In genomic region chr3:138802223-138802622, GRCh38 we compare ENCODE assay signal across 6 cellular contexts. TPM values are rescaled to one million over a fixed set of nuclear protein-coding genes. Genes with fewer than 3 reads are reported as not detected.
DNase-seq lines count a peak whose midpoint lies in the region; ATAC-seq and TF ChIP-seq lines count a peak whose summit lies in the region.
"Not testable (repeated sequence)": the region's sequence is repeated elsewhere in the genome, so short reads cannot be mapped to it uniquely, and the experiment has no call there.

No MANE protein-coding gene starts in this region.

- not testable (repeated sequence) for TF ChIP-seq EP300 in esophagus muscularis mucosa (IDR thresholded peaks at IDR 0.05)

- H3K9ac ChIP-seq in neural progenitor cell, result not testable (repeated sequence)

- not testable (repeated sequence) for H3K36me3 ChIP-seq in esophagus muscularis mucosa, neural progenitor cell

- not testable (repeated sequence) for H3K27ac ChIP-seq in CD4-positive, alpha-beta T cell (ENCODE audit: low read depth, low read length)
- H3K27ac ChIP-seq in esophagus muscularis mucosa (replicated peaks in 1 of 4) (peak overlapping the region in 3 of 4 donors; percentile 19 to 36 (median 25)), neural progenitor cell (peak overlapping the region; percentile 49)

- H3K4me1 ChIP-seq in esophagus muscularis mucosa, result peaks cover 10 to 39% (median 33%) of the 10 kb centered on the region in 4 donors
- H3K4me1 ChIP-seq in neural progenitor cell, result not testable (repeated sequence)

- H3K4me3 Mint-ChIP-seq in CD4-positive, alpha-beta T cell; activated naive CD4-positive, alpha-beta T cell treated with anti-CD3 and anti-CD28 coated beads, Interleukin-2, amount 50 U/mL, for 24 hours; neural progenitor cell; stimulated activated naive CD8-positive, alpha-beta T cell treated with anti-CD3 and anti-CD28 coated beads, Interleukin-15, amount 100 ng/mL, for 72 hours: not testable (repeated sequence)
- peak overlapping the region; percentile 7 for H3K4me3 Mint-ChIP-seq in T-helper 17 cell

- not testable (repeated sequence) for H3K27me3 Mint-ChIP-seq in CD4-positive, alpha-beta T cell; T-helper 17 cell; activated naive CD4-positive, alpha-beta T cell treated with anti-CD3 and anti-CD28 coated beads, Interleukin-2, amount 50 U/mL, for 24 hours; neural progenitor cell (ENCODE audit: insufficient read depth, low read depth); stimulated activated naive CD8-positive, alpha-beta T cell treated with anti-CD3 and anti-CD28 coated beads, Interleukin-15, amount 100 ng/mL, for 72 hours

- not testable (repeated sequence) for H3K4me3 ChIP-seq in esophagus muscularis mucosa, neural progenitor cell

- H3K9me3 Mint-ChIP-seq in CD4-positive, alpha-beta T cell; activated naive CD4-positive, alpha-beta T cell treated with anti-CD3 and anti-CD28 coated beads, Interleukin-2, amount 50 U/mL, for 24 hours; neural progenitor cell; stimulated activated naive CD8-positive, alpha-beta T cell treated with anti-CD3 and anti-CD28 coated beads, Interleukin-15, amount 100 ng/mL, for 72 hours: not testable (repeated sequence)

- not testable (repeated sequence) for H3K27me3 ChIP-seq in CD4-positive, alpha-beta T cell (ENCODE audit: control insufficient read depth, insufficient read depth, low read length); esophagus muscularis mucosa; neural progenitor cell

- not testable (repeated sequence) for H3F3A ChIP-seq in neural progenitor cell (ENCODE audit: low read depth)

- peaks cover 23% of the 10 kb centered on the region for H3K36me3 Mint-ChIP-seq in CD4-positive, alpha-beta T cell (ENCODE audit: low read depth)
- not testable (repeated sequence) for H3K36me3 Mint-ChIP-seq in T-helper 17 cell (ENCODE audit: low read depth); activated naive CD4-positive, alpha-beta T cell treated with anti-CD3 and anti-CD28 coated beads, Interleukin-2, amount 50 U/mL, for 24 hours; neural progenitor cell

- intact Hi-C loops in CD4-positive, alpha-beta T cell (cut with DNase I, micrococcal nuclease); esophagus muscularis mucosa (cut with DNase I): not testable (repeated sequence)

- TF ChIP-seq POLR2A in esophagus muscularis mucosa (IDR thresholded peaks at IDR 0.05; ENCODE audit: low read depth), result not testable (repeated sequence)

- POLR2A ChIA-PET in CD4-positive, alpha-beta T cell (lab: Charles Lee), result not testable (repeated sequence)

- not testable (repeated sequence) for H4K20me1 ChIP-seq in neural progenitor cell (ENCODE audit: low read depth)

- not testable (repeated sequence) for DNase-seq in CD4-positive, alpha-beta T cell; T-helper 17 cell; esophagus muscularis mucosa (ENCODE audit: extremely low spot score); neural progenitor cell (ENCODE audit: low spot score); stimulated activated naive CD8-positive, alpha-beta T cell treated with anti-CD3 and anti-CD28 coated beads, Interleukin-15, amount 100 ng/mL, for 72 hours

- TF ChIP-seq CTCF in CD4-positive, alpha-beta T cell (IDR thresholded peaks at IDR 0.05); esophagus muscularis mucosa (IDR thresholded peaks at IDR 0.05); neural progenitor cell (IDR thresholded peaks at IDR 0.05): not testable (repeated sequence)

- not testable (repeated sequence) for H3K9me3 ChIP-seq in CD4-positive, alpha-beta T cell (ENCODE audit: control insufficient read depth, low read length); T-helper 17 cell (ENCODE audit: control insufficient read depth, low read length, poor library complexity, severe bottlenecking); esophagus muscularis mucosa; neural progenitor cell (ENCODE audit: low read depth)

- ATAC-seq in CD4-positive, alpha-beta T cell (ENCODE audit: poor library complexity); T-helper 17 cell; stimulated activated naive CD8-positive, alpha-beta T cell treated with anti-CD3 and anti-CD28 coated beads, Interleukin-15, amount 100 ng/mL, for 72 hours: not testable (repeated sequence)

- 96% methylated on average over 6 of the region's 6 CpGs for WGBS in esophagus muscularis mucosa

- not testable (repeated sequence) for H2AFZ ChIP-seq in neural progenitor cell (replicated peaks)

- peaks cover 51% of the 10 kb centered on the region for H3K4me1 Mint-ChIP-seq in CD4-positive, alpha-beta T cell (ENCODE audit: low read depth)
- peaks cover 28% of the 10 kb centered on the region for H3K4me1 Mint-ChIP-seq in T-helper 17 cell
- peaks cover 50% of the 10 kb centered on the region for H3K4me1 Mint-ChIP-seq in activated naive CD4-positive, alpha-beta T cell treated with anti-CD3 and anti-CD28 coated beads, Interleukin-2, amount 50 U/mL, for 24 hours
- H3K4me1 Mint-ChIP-seq in neural progenitor cell, result not testable (repeated sequence)
- H3K4me1 Mint-ChIP-seq in stimulated activated naive CD8-positive, alpha-beta T cell treated with anti-CD3 and anti-CD28 coated beads, Interleukin-15, amount 100 ng/mL, for 72 hours, result peaks cover 30% of the 10 kb centered on the region

- CTCF ChIA-PET in CD4-positive, alpha-beta T cell (lab: Charles Lee), result not testable (repeated sequence)

- H3K79me2 ChIP-seq in neural progenitor cell (ENCODE audit: low read depth), result peaks cover 99% of the 10 kb centered on the region

- H3K4me2 ChIP-seq in neural progenitor cell, result not testable (repeated sequence)

- peak overlapping the region; percentile 45 for H3K27ac Mint-ChIP-seq in CD4-positive, alpha-beta T cell
- H3K27ac Mint-ChIP-seq in T-helper 17 cell, neural progenitor cell: not testable (repeated sequence)
- H3K27ac Mint-ChIP-seq in activated naive CD4-positive, alpha-beta T cell treated with anti-CD3 and anti-CD28 coated beads, Interleukin-2, amount 50 U/mL, for 24 hours, result peak overlapping the region; percentile 18
- H3K27ac Mint-ChIP-seq in stimulated activated naive CD8-positive, alpha-beta T cell treated with anti-CD3 and anti-CD28 coated beads, Interleukin-15, amount 100 ng/mL, for 72 hours, result peak overlapping the region; percentile 47 to 54

RNA-seq across cellular contexts. Expression of gene PIK3CB, which starts 32.5 kb away (rescaled TPM):
- 10 to 100 TPM; 23.0 to 26.4 TPM for total RNA-seq in CD4-positive, alpha-beta T cell
- total RNA-seq in T-helper 17 cell, result 10 to 100 TPM; 26.5 to 36.2 TPM
- 10 to 100 TPM; 32.1 to 42.7 (median 36.6) TPM for total RNA-seq in esophagus muscularis mucosa
- 11.1 and 17.7 TPM in 2 replicates for total RNA-seq in neural progenitor cell (ENCODE audit: low replicate concordance)
